ENCODE assay signal across 9 cellular contexts in genomic region chr19:13881231-13881691, GRCh38. TPM values are rescaled to one million over a fixed set of nuclear protein-coding genes. Genes with fewer than 3 reads are reported as not detected.
DNase-seq lines count a peak whose midpoint lies in the region; ATAC-seq and TF ChIP-seq lines count a peak whose summit lies in the region.
"Had no signal": no experiment of that assay in that cellular context is flagged by ENCODE, and none has a peak within 500 bp of the region (broad histone marks: within the 10 kb centered on the region; RNA-seq: fewer than 3 reads in every experiment).

No MANE protein-coding gene starts in this region.

- DNase-seq in Caco-2: no peak
- peak; percentile 45 for DNase-seq in Karpas-422
- no peak for DNase-seq in mammary epithelial cell
- DNase-seq in osteoblast (ENCODE audit: insufficient read length, low spot score, missing footprints): peak; percentile 81
- no peak for DNase-seq in DMS79 (lab: John Stamatoyannopoulos, UW)
- no peak for DNase-seq in NCI-H1417 treated with DMSO at 0.1 percent for 48 hours (lab: John Stamatoyannopoulos, UW)
- DNase-seq: NCI-H2171 had no signal

- in situ Hi-C loops in mammary epithelial cell (cut with MboI; ENCODE audit: low sequenced_read_pairs in 2 of 2): loop anchor here in 1 of 2 donors (5.0 to 25.0 kb wide), 2 partner anchors 191 to 531 kb away; partner anchors contain the start of genes DDX39A and MISP3

- no peaks in the 10 kb centered on the region for H3K79me2 ChIP-seq in Karpas-422 (ENCODE audit: low read length)
- no peaks in the 10 kb centered on the region for H3K79me2 ChIP-seq in mammary epithelial cell (ENCODE audit: insufficient read depth, low read length)
- H3K79me2 ChIP-seq in osteoblast (ENCODE audit: insufficient read depth, low read length): no peaks in the 10 kb centered on the region

- peaks cover 13% of the 10 kb centered on the region for H3K4me1 ChIP-seq in Caco-2
- H3K4me1 ChIP-seq in Karpas-422 (ENCODE audit: low read length): peaks cover 5% of the 10 kb centered on the region
- H3K4me1 ChIP-seq in mammary epithelial cell (ENCODE audit: insufficient read depth, low read length): peaks cover 38% of the 10 kb centered on the region
- H3K4me1 ChIP-seq in osteoblast (ENCODE audit: insufficient read depth, low read length): peaks cover 20% of the 10 kb centered on the region

- no peak overlapping the region for H2AFZ ChIP-seq in Karpas-422 (ENCODE audit: low read length)
- peak overlapping the region; percentile 55 for H2AFZ ChIP-seq in mammary epithelial cell (ENCODE audit: low read depth, low read length)
- peak overlapping the region; percentile 88 for H2AFZ ChIP-seq in osteoblast (ENCODE audit: low read length)

- H3K9ac ChIP-seq in Karpas-422 (ENCODE audit: low read length) (no peak overlapping the region), mammary epithelial cell (ENCODE audit: insufficient read depth, low read length) (no peak overlapping the region)

- no peaks in the 10 kb centered on the region for H4K20me1 ChIP-seq in Karpas-422 (ENCODE audit: insufficient read depth, low read depth, low read length)
- no peaks in the 10 kb centered on the region for H4K20me1 ChIP-seq in mammary epithelial cell (ENCODE audit: insufficient read depth, low read length)
- no peaks in the 10 kb centered on the region for H4K20me1 ChIP-seq in osteoblast (ENCODE audit: insufficient read depth, low read length)

- no peaks in the 10 kb centered on the region for H3K9me3 Mint-ChIP-seq in Caco-2 (ENCODE audit: unreplicated experiment)

- dilution Hi-C loops in mammary epithelial cell (cut with HindIII; ENCODE audit: low sequenced_read_pairs): loop anchor here (5.0 to 10.0 kb wide), 2 partner anchors 119 to 474 kb away; partner anchors contain the start of gene MRI1

- H3K27ac ChIP-seq in Karpas-422 (ENCODE audit: low read length): no peak overlapping the region
- no peak overlapping the region for H3K27ac ChIP-seq in mammary epithelial cell (ENCODE audit: insufficient read depth, low read depth, low read length)
- peak overlapping the region; percentile 48 for H3K27ac ChIP-seq in osteoblast (ENCODE audit: low read depth, low read length)

- BruUV-seq in Caco-2 (replicated peaks; lab: Mats Ljungman, UMichigan): no TSS peak
- BruUV-seq in mammary epithelial cell (replicated peaks; lab: Mats Ljungman, UMichigan): no TSS peak

- H3K4me1 Mint-ChIP-seq in Caco-2 (ENCODE audit: low read depth, unreplicated experiment): peaks cover 7% of the 10 kb centered on the region

- ATAC-seq in GM18858 (IDR thresholded peaks at IDR 0.05; ENCODE audit: unreplicated experiment) (no peak), HG02981 (IDR thresholded peaks at IDR 0.05; ENCODE audit: unreplicated experiment) (no peak)

- H3K27me3 ChIP-seq in Caco-2 (replicated peaks; ENCODE audit: control insufficient read depth, insufficient read depth, low read length) (no peaks in the 10 kb centered on the region), Karpas-422 (ENCODE audit: low read length) (no peaks in the 10 kb centered on the region), mammary epithelial cell (ENCODE audit: insufficient read depth, low read length) (no peaks in the 10 kb centered on the region), osteoblast (ENCODE audit: insufficient read depth, low read length) (no peaks in the 10 kb centered on the region)

- H3K4me3 Mint-ChIP-seq in Caco-2 (ENCODE audit: unreplicated experiment): no peak overlapping the region

- no peaks in the 10 kb centered on the region for H3K9me2 ChIP-seq in Karpas-422 (replicated peaks; ENCODE audit: insufficient read depth, low read length)

- CTCF ChIA-PET in Caco-2 (lab: Charles Lee) (interaction anchor here (0.5 to 1.2 kb wide), 4 partner anchors 25 to 192 kb away, joined by 3 read pairs; no protein-coding TSS in a partner anchor), mammary epithelial cell (lab: Charles Lee; ENCODE audit: low non-redundant PET) (interaction anchor here (0.7 kb wide), 1 partner anchor 40 kb away, joined by 3 read pairs; no protein-coding TSS in a partner anchor)

- H3K9me3 ChIP-seq in Caco-2 (no peaks in the 10 kb centered on the region), Karpas-422 (ENCODE audit: low read length) (no peaks in the 10 kb centered on the region), mammary epithelial cell (replicated peaks; ENCODE audit: insufficient read depth, low read length) (no peaks in the 10 kb centered on the region), osteoblast (ENCODE audit: low read depth, low read length) (no peaks in the 10 kb centered on the region)

- POLR2A ChIA-PET in Caco-2 (lab: Charles Lee): no interaction called here

- no peaks in the 10 kb centered on the region for H3K27me3 Mint-ChIP-seq in Caco-2 (ENCODE audit: insufficient read depth, unreplicated experiment)

- H3K27ac Mint-ChIP-seq in Caco-2 (ENCODE audit: unreplicated experiment): peak overlapping the region; percentile 35

- H3K36me3 Mint-ChIP-seq in Caco-2 (ENCODE audit: insufficient read depth, unreplicated experiment): peaks cover 6% of the 10 kb centered on the region

- 20% methylated on average over 1 of the region's 12 CpGs for WGBS in mammary epithelial cell (ENCODE audit: low coverage, missing lambda C conversion rate)

- H3K36me3 ChIP-seq in Caco-2 (ENCODE audit: control insufficient read depth, insufficient read depth, low read length) (no peaks in the 10 kb centered on the region), Karpas-422 (ENCODE audit: insufficient read depth, low read length) (no peaks in the 10 kb centered on the region), mammary epithelial cell (ENCODE audit: insufficient read depth, low read length) (no peaks in the 10 kb centered on the region), osteoblast (ENCODE audit: insufficient read depth, low read length) (no peaks in the 10 kb centered on the region)

- H3K4me3 ChIP-seq in Caco-2 (ENCODE audit: low read depth, low read length): no peak overlapping the region
- H3K4me3 ChIP-seq in Karpas-422 (ENCODE audit: low read length): no peak overlapping the region
- H3K4me3 ChIP-seq in mammary epithelial cell (replicated peaks in 1 of 3; ENCODE audit: insufficient read depth in 1 of 3, low read depth in 2 of 3, low read length in 3 of 3): no peak overlapping the region
- peak overlapping the region; percentile 10 for H3K4me3 ChIP-seq in osteoblast (ENCODE audit: insufficient read depth, low read length)

- no peak for TF ChIP-seq CTCF in Caco-2 (IDR thresholded peaks at IDR 0.05; ENCODE audit: insufficient read depth in 1 of 2, low read depth in 1 of 2, low read length in 1 of 2, severe bottlenecking in 1 of 2, unreplicated experiment in 1 of 2)
- no peak for TF ChIP-seq CTCF in mammary epithelial cell (conservative IDR thresholded peaks at IDR 0.05 in 1 of 2, IDR thresholded peaks at IDR 0.05 in 1 of 2; ENCODE audit: extremely low read depth in 1 of 2, insufficient read depth in 1 of 2, low read depth in 1 of 2, low read length in 2 of 2)
- TF ChIP-seq CTCF in osteoblast (IDR thresholded peaks at IDR 0.05; ENCODE audit: extremely low read depth, low read depth, low read length): no peak

- intact Hi-C loops in Caco-2 (cut with micrococcal nuclease; ENCODE audit: unreplicated experiment) (loop anchor here (2.0 kb wide), 2 partner anchors 72 to 152 kb away; partner anchors contain the start of gene DCAF15), mammary epithelial cell (cut with micrococcal nuclease) (loop anchor here (2.0 to 5.0 kb wide), 4 partner anchors 284 to 586 kb away; no protein-coding TSS in a partner anchor)

- no peak overlapping the region for H3K4me2 ChIP-seq in Karpas-422 (ENCODE audit: low read depth, low read length, poor library complexity, severe bottlenecking)
- no peak overlapping the region for H3K4me2 ChIP-seq in mammary epithelial cell (ENCODE audit: insufficient read depth, low read depth, low read length)
- H3K4me2 ChIP-seq in osteoblast (ENCODE audit: insufficient read depth, low read length): peak overlapping the region; percentile 16

RNA-seq across cellular contexts. Expression of gene NANOS3, which starts 4.3 kb away (rescaled TPM):
- total RNA-seq in Caco-2 (2022) (not detected in 2 replicates), mammary epithelial cell (under 1 TPM in 1 of 2 donors, not detected in 1; 0.73 TPM), osteoblast (0.59 TPM in 1 of 2 replicates, not detected in the other)
- not detected in 2 replicates for total RNA-seq in Karpas-422 (2014; rRNA removed; shearing (Covaris generic); ENCODE audit: low replicate concordance)
- polyA plus RNA-seq in mammary epithelial cell: not detected
- polyA minus RNA-seq in mammary epithelial cell: not detected

RNA-seq across cellular contexts. Expression of gene BRME1, which starts 24.7 kb away (rescaled TPM):
- total RNA-seq in Caco-2 (2022) (17.3 and 17.4 TPM in 2 replicates), mammary epithelial cell (1 to 10 TPM; 1.0 to 3.8 TPM), osteoblast (0.59 and 0.72 TPM in 2 replicates)
- 0.47 TPM in 1 of 2 replicates, not detected in the other for total RNA-seq in Karpas-422 (2014; rRNA removed; shearing (Covaris generic); ENCODE audit: low replicate concordance)
- polyA plus RNA-seq in mammary epithelial cell: 2.2 TPM
- 1.0 TPM for polyA minus RNA-seq in mammary epithelial cell

RNA-seq across cellular contexts. Expression of gene CC2D1A, which starts 24.7 kb away (rescaled TPM):
- 48.2 and 49.4 TPM in 2 replicates for total RNA-seq in Caco-2 (2022)
- total RNA-seq in Karpas-422 (2014; rRNA removed; shearing (Covaris generic); ENCODE audit: low replicate concordance): 9.9 and 28.6 TPM in 2 replicates
- 10 to 100 TPM; 31.7 to 58.8 TPM for total RNA-seq in mammary epithelial cell
- 21.0 TPM for polyA plus RNA-seq in mammary epithelial cell
- 16.1 TPM for polyA minus RNA-seq in mammary epithelial cell
- 19.2 and 22.4 TPM in 2 replicates for total RNA-seq in osteoblast

RNA-seq across cellular contexts. Expression of gene PODNL1, which starts 57.0 kb away (rescaled TPM):
- total RNA-seq in Caco-2 (2022) (0.72 TPM in 1 of 2 replicates, not detected in the other), mammary epithelial cell (1 to 10 TPM; 3.8 to 7.1 TPM), osteoblast (4.0 and 6.5 TPM in 2 replicates)
- total RNA-seq in Karpas-422 (2014; rRNA removed; shearing (Covaris generic); ENCODE audit: low replicate concordance): not detected in 2 replicates
- 3.6 TPM for polyA plus RNA-seq in mammary epithelial cell
- polyA minus RNA-seq in mammary epithelial cell: not detected

Comparison
In these comparisons a context has a peak if more than half of its experiments do, and no peak if none do; other contexts are left out.
1. DNase-seq: peak in Karpas-422 (single experiment) and osteoblast (single experiment); none in Caco-2 (0 of 2), mammary epithelial cell (single experiment), DMS79 (single experiment) and NCI-H1417 treated with DMSO at 0.1 percent for 48 hours (single experiment).